ENCODE assay signal across 8 cellular contexts in the genomic region with DNA sequence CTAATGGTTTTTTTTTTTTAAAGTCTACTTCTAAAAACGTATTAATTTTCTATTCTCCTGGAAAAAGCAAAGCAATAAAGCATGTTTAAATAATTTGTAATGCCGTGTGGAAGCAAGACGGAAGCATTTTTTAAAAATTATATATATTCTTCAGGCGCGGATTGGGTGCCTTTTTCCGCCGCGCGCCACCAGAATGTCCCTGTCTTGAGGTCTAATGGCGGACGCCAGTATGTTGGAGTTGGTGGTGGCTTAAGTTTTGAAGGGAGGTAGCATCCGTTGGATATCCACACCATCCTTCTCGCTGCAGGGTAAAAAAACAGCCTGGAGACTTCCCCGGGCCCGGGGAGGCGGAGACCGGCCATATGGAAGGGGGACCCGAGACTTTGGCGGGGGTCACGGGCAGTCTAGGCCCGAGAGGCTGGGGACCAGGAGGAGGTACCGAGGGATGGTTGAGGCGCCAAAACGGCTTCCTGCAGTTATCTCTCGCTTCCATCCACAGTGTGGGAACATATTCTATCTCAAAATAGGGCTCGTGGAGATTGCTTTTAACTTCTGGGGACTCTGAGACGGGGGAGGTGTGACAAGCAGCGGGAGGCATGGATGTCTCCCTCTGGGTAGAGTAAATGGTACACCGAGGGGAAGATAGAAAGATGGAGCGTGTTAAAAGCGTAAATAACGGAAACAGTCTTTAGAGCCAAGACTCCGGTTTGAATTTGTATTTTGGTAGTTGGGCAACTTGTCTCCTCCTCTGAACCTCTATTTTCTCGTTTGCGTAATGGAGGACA. TPM values are rescaled to one million over a fixed set of nuclear protein-coding genes. Genes with fewer than 3 reads are reported as not detected.
DNase-seq lines count a peak whose midpoint lies in the region; ATAC-seq and TF ChIP-seq lines count a peak whose summit lies in the region.

A gene (plus strand): TSS at position 196 of the 785 bp plus-strand sequence. CDS start 2,841 bp downstream, outside the sequence.

- TF ChIP-seq CTCF in OCI-LY7 (conservative IDR thresholded peaks at IDR 0.05; ENCODE audit: low read length) = no peak
- peak in 1 of 6 experiments; percentile 3 for TF ChIP-seq CTCF in esophagus squamous epithelium (IDR thresholded peaks at IDR 0.05)

- peak in 64 of 76 experiments; percentile 24 to 92 (median 66) for DNase-seq in HUDEP-2 (lab: John Stamatoyannopoulos, UW; ENCODE audit: unreplicated experiment in 76 of 76)
- DNase-seq in OCI-LY7 (ENCODE audit: low spot score) = peak; percentile 88
- DNase-seq in activated T-cell treated with anti-CD3 and anti-CD28 coated beads, Interleukin-2, amount 50 U/mL, for 4 hours = peak; percentile 65
- peak; percentile 34 for DNase-seq in esophagus squamous epithelium (lab: John Stamatoyannopoulos, UW)
- no peak for DNase-seq in myocyte (ENCODE audit: low read depth)
- DNase-seq in stimulated activated naive B cell treated with anti-CD40 and anti-IgM and Interleukin-4, amounts not matched to agents 10 μg/mL and 1 μg/mL and 100 μg/mL, for 72 hours = peak; percentile 69

- no peaks in the 10 kb centered on the region for H3K9me2 ChIP-seq in OCI-LY7 (ENCODE audit: insufficient read depth, low read length)

- H3K4me3 ChIP-seq in BLaER1 (peak within 1 kb of the TSS; percentile 90), OCI-LY7 (ENCODE audit: low read depth, low read length, poor library complexity, severe bottlenecking) (peak within 1 kb of the TSS; percentile 99), esophagus squamous epithelium (peak within 1 kb of the TSS; percentile 60 to 96 (median 88))

- H3K27ac Mint-ChIP-seq in stimulated activated naive B cell treated with anti-CD40 and anti-IgM and Interleukin-4, amounts not matched to agents 10 μg/mL and 1 μg/mL and 100 μg/mL, for 72 hours = peak within 1 kb of the TSS; percentile 99

- H3K36me3 ChIP-seq in BLaER1 = peaks cover 38% of the 10 kb centered on the region
- H3K36me3 ChIP-seq in OCI-LY7 (ENCODE audit: insufficient read depth, low read length) = peaks cover 53% of the 10 kb centered on the region
- peaks cover 0 to 39% (median 8%) of the 10 kb centered on the region in 3 donors for H3K36me3 ChIP-seq in esophagus squamous epithelium

- 1% methylated on average over 32 of the region's 35 CpGs for WGBS in esophagus squamous epithelium, 2 donors

- H3K4me1 ChIP-seq in BLaER1 (peaks cover 63% of the 10 kb centered on the region), OCI-LY7 (ENCODE audit: insufficient read depth, low read length, poor library complexity, severe bottlenecking) (peaks cover 53% of the 10 kb centered on the region), esophagus squamous epithelium (peaks cover 15 to 62% (median 43%) of the 10 kb centered on the region in 3 donors)

- peak within 1 kb of the TSS; percentile 45 for H2AFZ ChIP-seq in OCI-LY7 (ENCODE audit: low read length)

- H3K27ac ChIP-seq in BLaER1 = peak within 1 kb of the TSS; percentile 97
- H3K27ac ChIP-seq in OCI-LY7 (ENCODE audit: low read depth, low read length, poor library complexity, severe bottlenecking) = peak within 1 kb of the TSS; percentile 88
- peak within 1 kb of the TSS; percentile 86 to 93 (median 92) for H3K27ac ChIP-seq in esophagus squamous epithelium

- peaks cover 82% of the 10 kb centered on the region for H3K79me2 ChIP-seq in OCI-LY7 (ENCODE audit: insufficient read depth, low read depth, low read length)

- H3K4me2 ChIP-seq in BLaER1 (peak within 1 kb of the TSS; percentile 89), OCI-LY7 (ENCODE audit: low read length) (peak within 1 kb of the TSS; percentile 87)

- CTCF ChIA-PET in OCI-LY7 (lab: Charles Lee; ENCODE audit: unreplicated experiment) = no interaction called here

- POLR2A ChIA-PET in OCI-LY7 (lab: Charles Lee) = interaction anchor here (0.6 to 1.9 kb wide), 11 partner anchors 9 to 238 kb away, joined by 3 to 13 read pairs (median 3); a partner anchor contains a TSS

- TF ChIP-seq POLR2A in esophagus squamous epithelium (IDR thresholded peaks at IDR 0.05) = peak in 2 of 4 donors; percentile 39 to 51

- H3K9me3 Mint-ChIP-seq in activated T-cell treated with anti-CD3 and anti-CD28 coated beads, Interleukin-2, amount 50 U/mL, for 4 hours = no peaks in the 10 kb centered on the region
- H3K9me3 Mint-ChIP-seq in stimulated activated naive B cell treated with anti-CD40 and anti-IgM and Interleukin-4, amounts not matched to agents 10 μg/mL and 1 μg/mL and 100 μg/mL, for 72 hours = no peaks in the 10 kb centered on the region

- H3K27me3 ChIP-seq in BLaER1 (no peaks in the 10 kb centered on the region), esophagus squamous epithelium (no peaks in the 10 kb centered on the region)

- peak; percentile 46 for ATAC-seq in GM19372 (IDR thresholded peaks at IDR 0.05; ENCODE audit: low read depth, unreplicated experiment)
- peak; percentile 57 to 58 for ATAC-seq in activated T-cell treated with anti-CD3 and anti-CD28 coated beads, Interleukin-2, amount 50 U/mL, for 4 hours
- peak; percentile 75 to 81 for ATAC-seq in stimulated activated naive B cell treated with anti-CD40 and anti-IgM and Interleukin-4, amounts not matched to agents 10 μg/mL and 1 μg/mL and 100 μg/mL, for 72 hours (replicated peaks)

- intact Hi-C loops in OCI-LY7 (cut with micrococcal nuclease; ENCODE audit: unreplicated experiment) = loop anchor here (1.0 to 10.0 kb wide), 5 partner anchors 93 to 959 kb away; a partner anchor contains a TSS
- intact Hi-C loops in esophagus squamous epithelium (cut with DNase I) = loop anchor here (5.0 kb wide), 1 partner anchor 133 kb away; no protein-coding TSS in a partner anchor

- H4K20me1 ChIP-seq in BLaER1 = peaks cover 40% of the 10 kb centered on the region
- peaks cover 19% of the 10 kb centered on the region for H4K20me1 ChIP-seq in OCI-LY7 (ENCODE audit: insufficient read depth, low read length)

- no peaks in the 10 kb centered on the region for H3K9me3 ChIP-seq in BLaER1
- no peaks in the 10 kb centered on the region for H3K9me3 ChIP-seq in OCI-LY7 (ENCODE audit: low read length)
- no peaks in the 10 kb centered on the region for H3K9me3 ChIP-seq in esophagus squamous epithelium

- peaks cover 54% of the 10 kb centered on the region for H3K4me1 Mint-ChIP-seq in activated T-cell treated with anti-CD3 and anti-CD28 coated beads, Interleukin-2, amount 50 U/mL, for 4 hours (ENCODE audit: low read depth)
- H3K4me1 Mint-ChIP-seq in stimulated activated naive B cell treated with anti-CD40 and anti-IgM and Interleukin-4, amounts not matched to agents 10 μg/mL and 1 μg/mL and 100 μg/mL, for 72 hours = peaks cover 20 to 46% of the 10 kb centered on the region in 2 donors

- H3K36me3 Mint-ChIP-seq in activated T-cell treated with anti-CD3 and anti-CD28 coated beads, Interleukin-2, amount 50 U/mL, for 4 hours (ENCODE audit: insufficient read depth) = peaks cover 30% of the 10 kb centered on the region
- peaks cover 36 to 40% of the 10 kb centered on the region in 2 donors for H3K36me3 Mint-ChIP-seq in stimulated activated naive B cell treated with anti-CD40 and anti-IgM and Interleukin-4, amounts not matched to agents 10 μg/mL and 1 μg/mL and 100 μg/mL, for 72 hours

- BruUV-seq in OCI-LY7 (replicated peaks; lab: Mats Ljungman, UMichigan) = no TSS peak

- peak within 1 kb of the TSS; percentile 98 for H3K9ac ChIP-seq in BLaER1

- H3K4me3 Mint-ChIP-seq in activated T-cell treated with anti-CD3 and anti-CD28 coated beads, Interleukin-2, amount 50 U/mL, for 4 hours = peak within 1 kb of the TSS; percentile 99
- peak within 1 kb of the TSS; percentile 94 to 98 for H3K4me3 Mint-ChIP-seq in stimulated activated naive B cell treated with anti-CD40 and anti-IgM and Interleukin-4, amounts not matched to agents 10 μg/mL and 1 μg/mL and 100 μg/mL, for 72 hours

- H3K27me3 Mint-ChIP-seq in activated T-cell treated with anti-CD3 and anti-CD28 coated beads, Interleukin-2, amount 50 U/mL, for 4 hours (ENCODE audit: low read depth) = no peaks in the 10 kb centered on the region
- no peaks in the 10 kb centered on the region for H3K27me3 Mint-ChIP-seq in stimulated activated naive B cell treated with anti-CD40 and anti-IgM and Interleukin-4, amounts not matched to agents 10 μg/mL and 1 μg/mL and 100 μg/mL, for 72 hours

RNA-seq across cellular contexts. Expression of the gene that starts here (rescaled TPM):
- 140 and 195 TPM in 2 replicates for total RNA-seq in OCI-LY7 (2014; rRNA removed; shearing (Covaris generic))
- 406 and 441 TPM in 2 replicates for total RNA-seq in OCI-LY7 (2022)
- total RNA-seq in activated T-cell treated with anti-CD3 and anti-CD28 coated beads, Interleukin-2, amount 50 U/mL, for 4 hours = 100 to 1,000 TPM; 647 to 745 (median 710) TPM
- total RNA-seq in esophagus squamous epithelium = 100 to 1,000 TPM in 3 of 4 donors, 10 to 100 TPM in 1; 77.9 to 145 (median 134) TPM
- 115 and 133 TPM in 2 replicates for total RNA-seq in myocyte
- polyA plus RNA-seq in myocyte (2012) = 164 TPM
